8 cellular contexts compared by ENCODE assay signal in genomic region chr3:48847586-48848423, GRCh38. TPM values are rescaled to one million over a fixed set of nuclear protein-coding genes. Genes with fewer than 3 reads are reported as not detected.
DNase-seq lines count a peak whose midpoint lies in the region; ATAC-seq and TF ChIP-seq lines count a peak whose summit lies in the region.

TSS of gene PRKAR2A (minus strand) at chr3:48847874. CDS start at chr3:48847596, 278 bp downstream.

- peak within 1 kb of the TSS; percentile 84 for H3K4me3 Mint-ChIP-seq in natural killer cell treated with Interleukin-12 subunit alpha and Interleukin-12 subunit beta and Interleukin-15 and Interleukin-18, amount 100 ng/mL, for 72 hours

- peak within 1 kb of the TSS; percentile 74 for H3K4me3 ChIP-seq in DOHH2 (ENCODE audit: low read length)
- H3K4me3 ChIP-seq in fibroblast of the aortic adventitia (ENCODE audit: low read depth, low read length), result peak within 1 kb of the TSS; percentile 85

- H3K4me1 Mint-ChIP-seq in natural killer cell treated with Interleukin-12 subunit alpha and Interleukin-12 subunit beta and Interleukin-15 and Interleukin-18, amount 100 ng/mL, for 72 hours (ENCODE audit: low read depth in 2 of 2), result peaks cover 12 to 13% of the 10 kb centered on the region in 2 donors

- peaks cover 30% of the 10 kb centered on the region for H3K4me1 ChIP-seq in DOHH2 (ENCODE audit: control insufficient read depth, low read length)

- no peaks in the 10 kb centered on the region for H4K20me1 ChIP-seq in DOHH2 (ENCODE audit: control insufficient read depth, insufficient read depth, low read depth, low read length)

- H3K36me3 ChIP-seq in DOHH2 (ENCODE audit: control insufficient read depth, low read length) (no peaks in the 10 kb centered on the region), KOPT-K1 (ENCODE audit: insufficient read depth, low read length) (no peaks in the 10 kb centered on the region)

- peak within 1 kb of the TSS; percentile 94 for H3K4me2 ChIP-seq in DOHH2 (ENCODE audit: low read length)

- H3F3A ChIP-seq in DOHH2 (ENCODE audit: control insufficient read depth, insufficient read depth), result peaks cover 2% of the 10 kb centered on the region; the same call in 1 of the 2 replicates

- H3K27ac ChIP-seq in DOHH2 (ENCODE audit: low read depth, low read length), result no peak within 1 kb of the TSS
- H3K27ac ChIP-seq in KOPT-K1 (ENCODE audit: low read depth, low read length, poor library complexity, severe bottlenecking), result peak within 1 kb of the TSS; percentile 34

- H3K9me3 Mint-ChIP-seq in natural killer cell treated with Interleukin-12 subunit alpha and Interleukin-12 subunit beta and Interleukin-15 and Interleukin-18, amount 100 ng/mL, for 72 hours, result no peaks in the 10 kb centered on the region

- peak within 1 kb of the TSS; percentile 86 to 95 for H3K27ac Mint-ChIP-seq in natural killer cell treated with Interleukin-12 subunit alpha and Interleukin-12 subunit beta and Interleukin-15 and Interleukin-18, amount 100 ng/mL, for 72 hours

- H3K9me3 ChIP-seq in DOHH2 (ENCODE audit: control insufficient read depth, insufficient read depth, low read length), result no peaks in the 10 kb centered on the region
- no peaks in the 10 kb centered on the region for H3K9me3 ChIP-seq in KOPT-K1 (ENCODE audit: insufficient read depth, low read length, poor library complexity, severe bottlenecking)

- no peaks in the 10 kb centered on the region for H3K9me2 ChIP-seq in DOHH2 (replicated peaks; ENCODE audit: control insufficient read depth, low read length)

- no peaks in the 10 kb centered on the region for H3K27me3 Mint-ChIP-seq in natural killer cell treated with Interleukin-12 subunit alpha and Interleukin-12 subunit beta and Interleukin-15 and Interleukin-18, amount 100 ng/mL, for 72 hours

- peaks cover 4% of the 10 kb centered on the region; the same call in 1 of the 2 replicates for H3K27me3 ChIP-seq in DOHH2 (ENCODE audit: control insufficient read depth, low read length)

- ATAC-seq in GM21786 (IDR thresholded peaks at IDR 0.05; ENCODE audit: unreplicated experiment), result peak; percentile 86
- peak; percentile 97 to 99 for ATAC-seq in natural killer cell treated with Interleukin-12 subunit alpha and Interleukin-12 subunit beta and Interleukin-15 and Interleukin-18, amount 100 ng/mL, for 72 hours

- H3K36me3 Mint-ChIP-seq in natural killer cell treated with Interleukin-12 subunit alpha and Interleukin-12 subunit beta and Interleukin-15 and Interleukin-18, amount 100 ng/mL, for 72 hours, result no peaks in the 10 kb centered on the region

- no peak for TF ChIP-seq CTCF in DOHH2 (IDR thresholded peaks at IDR 0.05; ENCODE audit: low read depth, low read length, poor library complexity, severe bottlenecking)
- TF ChIP-seq CTCF in fibroblast of the aortic adventitia (IDR thresholded peaks at IDR 0.05; ENCODE audit: insufficient read depth, low read length), result no peak

- DNase-seq in activated effector memory CD4-positive, alpha-beta T cell treated with Interleukin-2 at 50 U/mL for 16 hours, result peak; percentile 78
- peak; percentile 86 for DNase-seq in fibroblast of the aortic adventitia (ENCODE audit: low read depth)
- DNase-seq in natural killer cell treated with Interleukin-12 subunit alpha and Interleukin-12 subunit beta and Interleukin-15 and Interleukin-18, amount 100 ng/mL, for 72 hours (ENCODE audit: low spot score), result peak; percentile 95
- DNase-seq in stimulated activated naive CD4-positive, alpha-beta T cell (lab: John Stamatoyannopoulos, UW), result peak; percentile 44 to 68 (median 64)

- peaks cover 22% of the 10 kb centered on the region for H3K79me2 ChIP-seq in DOHH2 (ENCODE audit: control insufficient read depth, low read length)

- peak; percentile 98 for TF ChIP-seq POLR2A in Raji (IDR thresholded peaks at IDR 0.05; ENCODE audit: insufficient read depth, low read depth, low read length)

RNA-seq across cellular contexts. Expression of gene PRKAR2A, which starts in this region (rescaled TPM):
- 33.9 and 43.4 TPM in 2 replicates for total RNA-seq in fibroblast of the aortic adventitia (ENCODE audit: low replicate concordance)
- 10 to 100 TPM; 46.0 to 46.4 TPM for total RNA-seq in natural killer cell treated with Interleukin-12 subunit alpha and Interleukin-12 subunit beta and Interleukin-15 and Interleukin-18, amount 100 ng/mL, for 72 hours
